9 cellular contexts compared by ENCODE assay signal in the genomic region with DNA sequence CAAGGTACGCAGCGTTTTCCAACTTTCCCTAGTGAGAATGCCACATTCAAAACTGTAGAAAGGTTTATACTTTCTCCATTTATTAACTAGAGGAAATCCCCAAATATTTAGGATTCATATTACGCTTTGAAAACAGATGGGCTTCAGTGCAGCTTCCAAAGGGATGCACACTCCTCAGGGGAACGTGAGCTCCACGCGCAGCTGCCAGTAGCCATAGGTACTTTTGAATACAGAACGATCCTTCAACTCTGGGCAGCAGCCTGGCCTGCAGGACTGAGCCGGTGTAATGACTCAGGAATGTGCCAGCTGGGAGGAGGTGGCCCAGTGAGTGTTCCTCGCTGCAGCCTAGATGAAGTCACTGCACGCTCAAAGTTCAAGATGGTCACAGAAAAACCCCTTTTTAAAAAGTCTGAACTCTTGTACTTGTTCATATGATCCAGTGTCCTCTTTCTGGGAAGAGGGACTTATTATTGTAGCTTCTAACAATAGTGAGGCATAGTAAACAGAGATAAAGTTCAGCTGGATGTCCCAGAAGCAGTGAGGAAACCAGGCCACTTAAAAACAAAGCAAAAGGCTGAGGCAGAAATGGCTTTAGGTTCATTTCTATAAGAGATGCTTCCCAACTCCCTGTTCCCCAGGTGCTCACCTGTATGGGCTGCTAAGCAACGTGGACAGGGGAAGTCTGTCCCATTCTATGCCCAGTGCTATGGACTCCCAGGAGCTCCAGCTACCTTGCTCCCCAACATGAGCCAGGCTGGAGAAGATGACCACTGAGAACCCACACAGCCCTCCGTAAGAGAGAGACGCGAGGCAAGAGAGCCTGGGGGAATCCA.
DNase-seq lines count a peak whose midpoint lies in the region; ATAC-seq and TF ChIP-seq lines count a peak whose summit lies in the region.
"Had no signal": no experiment of that assay in that cellular context is flagged by ENCODE, and none has a peak within 500 bp of the region (broad histone marks: within the 10 kb centered on the region; RNA-seq: fewer than 3 reads in every experiment).

No MANE protein-coding gene starts in this region.

- no peak overlapping the region for H3K4me3 Mint-ChIP-seq in CD8-positive, alpha-beta T cell
- H3K4me3 Mint-ChIP-seq: T-helper 1 cell treated with Interleukin-12 subunit alpha and Interleukin-12 subunit beta and Interleukin-4 antibody, amounts not matched to agents 30 μg/mL and 1 μg/mL, for 36 hours had no signal

- no peaks in the 10 kb centered on the region for H3K36me3 Mint-ChIP-seq in CD8-positive, alpha-beta T cell

- H3K27ac Mint-ChIP-seq in CD8-positive, alpha-beta T cell = no peak overlapping the region
- H3K27ac Mint-ChIP-seq: T-helper 1 cell treated with Interleukin-12 subunit alpha and Interleukin-12 subunit beta and Interleukin-4 antibody, amounts not matched to agents 30 μg/mL and 1 μg/mL, for 36 hours had no signal

- no peaks in the 10 kb centered on the region for H3K27me3 ChIP-seq in CD8-positive, alpha-beta T cell (ENCODE audit: insufficient read depth, low read length)

- DNase-seq in COLO668 (lab: John Stamatoyannopoulos, UW; ENCODE audit: unreplicated experiment) (peak; percentile 50), RPMI7951 (ENCODE audit: low read depth) (peak; percentile 85), fibroblast of peridontal ligament (ENCODE audit: extremely low read depth) (peak; percentile 74), omental fat pad (ENCODE audit: low spot score) (peak; percentile 48), NCI-H1417 (lab: John Stamatoyannopoulos, UW) (no peak), NCI-H345 treated with DMSO at 0.1 percent for 48 hours (lab: John Stamatoyannopoulos, UW; ENCODE audit: unreplicated experiment) (no peak)
- no peak for DNase-seq in CD8-positive, alpha-beta T cell

- H3K9me3 ChIP-seq in CD8-positive, alpha-beta T cell (ENCODE audit: low read length) = no peaks in the 10 kb centered on the region

- POLR2A ChIA-PET in CD8-positive, alpha-beta T cell (lab: Charles Lee) = no interaction called here

- no peak overlapping the region for H3K27ac ChIP-seq in CD8-positive, alpha-beta T cell (ENCODE audit: low read depth, low read length)

- ATAC-seq in omental fat pad (ENCODE audit: low FRiP score) = peak; percentile 67
- ATAC-seq in CD8-positive, alpha-beta T cell = no peak
- ATAC-seq in GM21737 (IDR thresholded peaks at IDR 0.05; ENCODE audit: unreplicated experiment) = no peak

- TF ChIP-seq CTCF in omental fat pad (IDR thresholded peaks at IDR 0.05) = no peak
- no peak for TF ChIP-seq CTCF in CD8-positive, alpha-beta T cell (IDR thresholded peaks at IDR 0.05)

- H3K4me1 ChIP-seq in CD8-positive, alpha-beta T cell (ENCODE audit: insufficient read depth, low read length) = no peaks in the 10 kb centered on the region

- intact Hi-C loops in CD8-positive, alpha-beta T cell (cut with DNase I, micrococcal nuclease) = no loop called here

- H3K27me3 Mint-ChIP-seq in CD8-positive, alpha-beta T cell (ENCODE audit: low read depth) = peaks cover 56% of the 10 kb centered on the region

- no peaks in the 10 kb centered on the region for H3K36me3 ChIP-seq in CD8-positive, alpha-beta T cell (ENCODE audit: insufficient read depth, low read length)

- CTCF ChIA-PET in CD8-positive, alpha-beta T cell (lab: Charles Lee) = no interaction called here

- no peaks in the 10 kb centered on the region for H3K9me3 Mint-ChIP-seq in CD8-positive, alpha-beta T cell
- H3K9me3 Mint-ChIP-seq: T-helper 1 cell treated with Interleukin-12 subunit alpha and Interleukin-12 subunit beta and Interleukin-4 antibody, amounts not matched to agents 30 μg/mL and 1 μg/mL, for 36 hours had no signal

- H3K4me1 Mint-ChIP-seq in CD8-positive, alpha-beta T cell (ENCODE audit: low read depth) = no peaks in the 10 kb centered on the region

- no peak overlapping the region for H3K4me3 ChIP-seq in CD8-positive, alpha-beta T cell (ENCODE audit: low read depth, low read length)

Comparison
In these comparisons a context has a peak if more than half of its experiments do, and no peak if none do; other contexts are left out.
1. DNase-seq: peak in COLO668 (single experiment), RPMI7951 (single experiment), fibroblast of peridontal ligament (single experiment) and omental fat pad (single experiment); none in CD8-positive, alpha-beta T cell (0 of 7), NCI-H1417 (0 of 3) and NCI-H345 treated with DMSO at 0.1 percent for 48 hours (single experiment).